ENCODE assay signal across 8 cellular contexts in genomic region chr6:38997128-38997761, GRCh38. TPM values are rescaled to one million over a fixed set of nuclear protein-coding genes. Genes with fewer than 3 reads are reported as not detected.
A peak's percentile ranks its signal among the peaks of the same experiment; 100 is the strongest.
DNase-seq lines count a peak whose midpoint lies in the region; ATAC-seq and TF ChIP-seq lines count a peak whose summit lies in the region.

No MANE protein-coding gene starts in this region.

- no peaks in the 10 kb centered on the region for H3K36me3 Mint-ChIP-seq in activated T-cell treated with anti-CD3 and anti-CD28 coated beads, Interleukin-2, amount 50 U/mL, for 4 hours (ENCODE audit: insufficient read depth)

- no peaks in the 10 kb centered on the region for H3K4me1 Mint-ChIP-seq in activated T-cell treated with anti-CD3 and anti-CD28 coated beads, Interleukin-2, amount 50 U/mL, for 4 hours (ENCODE audit: low read depth)

- no peak for ATAC-seq in activated T-cell treated with anti-CD3 and anti-CD28 coated beads, Interleukin-2, amount 50 U/mL, for 4 hours
- ATAC-seq in HG03565 (IDR thresholded peaks at IDR 0.05; ENCODE audit: unreplicated experiment), result no peak
- no peak for ATAC-seq in sciatic nerve

- H3K27me3 Mint-ChIP-seq in activated T-cell treated with anti-CD3 and anti-CD28 coated beads, Interleukin-2, amount 50 U/mL, for 4 hours (ENCODE audit: low read depth), result peaks cover 27% of the 10 kb centered on the region

- intact Hi-C loops in transverse colon (cut with DNase I; ENCODE audit: low total_unique reads), result loop anchor here (5.0 kb wide), 1 partner anchor 975 kb away; no protein-coding TSS in a partner anchor
- intact Hi-C loops in sciatic nerve (cut with DNase I), result no loop called here

- H3K4me3 Mint-ChIP-seq in activated T-cell treated with anti-CD3 and anti-CD28 coated beads, Interleukin-2, amount 50 U/mL, for 4 hours, result no peak overlapping the region

- H3K4me1 ChIP-seq in transverse colon, result no peaks in the 10 kb centered on the region

- no peaks in the 10 kb centered on the region for H3K9me3 ChIP-seq in transverse colon

- no peaks in the 10 kb centered on the region for H3K9me3 Mint-ChIP-seq in activated T-cell treated with anti-CD3 and anti-CD28 coated beads, Interleukin-2, amount 50 U/mL, for 4 hours

- in situ Hi-C loops in transverse colon (cut with MboI; ENCODE audit: low pct_ligation_motif_present in 1 of 4, low pct_unique_long_range_greater_than_20kb in 1 of 4, low sequenced_read_pairs in 3 of 4), result loop anchor here in 3 of 4 donors (25.0 kb wide), 1 partner anchor 315 kb away; the partner anchor contains the start of genes KCNK16 (in 3 of the 3) and KCNK17 (in 3 of the 3)

- H3K27me3 ChIP-seq in transverse colon, result peaks cover 18% of the 10 kb centered on the region

- H3K27ac ChIP-seq in transverse colon, result no peak overlapping the region

- no peak overlapping the region for H3K4me3 ChIP-seq in transverse colon

- no peaks in the 10 kb centered on the region for H3K36me3 ChIP-seq in transverse colon

- no peak for TF ChIP-seq EP300 in transverse colon (IDR thresholded peaks at IDR 0.05; ENCODE audit: low read depth)

- 5% methylated on average over 2 of the region's 2 CpGs; no CpG with 5 or more reads in 1 of the 2 donors for WGBS in transverse colon (ENCODE audit: low coverage in 1 of 2), 2 donors

- peak; percentile 6 to 73 for DNase-seq in NCI-H526 (lab: John Stamatoyannopoulos, UW)
- DNase-seq in NCI-H526 treated with DMSO at 0.1 percent for 48 hours (lab: John Stamatoyannopoulos, UW), result no peak
- peak; percentile 13 for DNase-seq in NCI-H2196 treated with DMSO at 0.1 percent for 48 hours (lab: John Stamatoyannopoulos, UW; ENCODE audit: unreplicated experiment)
- peak; percentile 31 for DNase-seq in activated T-cell treated with anti-CD3 and anti-CD28 coated beads, Interleukin-2, amount 50 U/mL, for 4 hours
- peak; percentile 65 for DNase-seq in iPS-NIHi11 (ENCODE audit: low spot score)
- DNase-seq in transverse colon, result no peak
- DNase-seq in sciatic nerve (ENCODE audit: low spot score), result no peak

- peak in 4 of 5 experiments; percentile 23 to 34 (median 28) for TF ChIP-seq CTCF in transverse colon (IDR thresholded peaks at IDR 0.05)

- no peak for TF ChIP-seq POLR2A in transverse colon (IDR thresholded peaks at IDR 0.05)

RNA-seq across cellular contexts. Expression of gene GLP1R, which starts 51.3 kb away (rescaled TPM):
- total RNA-seq in activated T-cell treated with anti-CD3 and anti-CD28 coated beads, Interleukin-2, amount 50 U/mL, for 4 hours, result under 1 TPM; 0.05 to 0.16 (median 0.08) TPM
- total RNA-seq in transverse colon, result not detected
- 1.6 TPM for total RNA-seq in sciatic nerve

Comparison
In these comparisons a context has a peak if more than half of its experiments do, and no peak if none do; other contexts are left out.
1. DNase-seq: peak in NCI-H526 (2 of 2), NCI-H2196 treated with DMSO at 0.1 percent for 48 hours (single experiment), activated T-cell treated with anti-CD3 and anti-CD28 coated beads, Interleukin-2, amount 50 U/mL, for 4 hours (single experiment) and iPS-NIHi11 (single experiment); none in NCI-H526 treated with DMSO at 0.1 percent for 48 hours (single experiment), transverse colon (single experiment) and sciatic nerve (single experiment).